In genomic region chr1:236335633-236336032, GRCh38 we compare ENCODE assay signal across 5 cellular contexts. TPM values are rescaled to one million over a fixed set of nuclear protein-coding genes. Genes with fewer than 3 reads are reported as not detected.
"Had no signal": no experiment of that assay in that cellular context is flagged by ENCODE, and none has a peak within 500 bp of the region (broad histone marks: within the 10 kb centered on the region; RNA-seq: fewer than 3 reads in every experiment).

No MANE protein-coding gene starts in this region.

RNA-seq across cellular contexts. Expression of gene EDARADD, which starts 58.5 kb away (rescaled TPM):
- total RNA-seq: dermis blood vessel endothelial cell, endothelial cell of umbilical vein, fibroblast of lung, gastrocnemius medialis, glomerular endothelial cell had no signal
- polyA plus RNA-seq: endothelial cell of umbilical vein, fibroblast of lung had no signal
